Comparison of ENCODE assay signal across 8 cellular contexts in genomic region chr6:43509984-43510826, GRCh38. TPM values are rescaled to one million over a fixed set of nuclear protein-coding genes. Genes with fewer than 3 reads are reported as not detected.
DNase-seq lines count a peak whose midpoint lies in the region; ATAC-seq lines count a peak whose summit lies in the region.

TSS of gene LRRC73 (minus strand) at chr6:43510346. CDS start at chr6:43509785, 561 bp downstream.

- DNase-seq in NCI-H2107 (lab: John Stamatoyannopoulos, UW), result peak; percentile 13
- DNase-seq in NCI-H2107 treated with DMSO at 0.1 percent for 48 hours (lab: John Stamatoyannopoulos, UW; ENCODE audit: unreplicated experiment), result no peak
- DNase-seq in NOMO-1 treated with dmso at 0.1 percent for 144 hours (lab: John Stamatoyannopoulos, UW; ENCODE audit: unreplicated experiment), result peak; percentile 10
- peak; percentile 70 for DNase-seq in activated T-cell treated with anti-CD3 and anti-CD28 coated beads for 24 hours (ENCODE audit: low read depth)
- no peak for DNase-seq in epithelial cell of prostate (ENCODE audit: low read depth, low spot score)
- peak; percentile 69 to 71 for DNase-seq in stimulated activated CD8-positive, alpha-beta memory T cell treated with anti-CD3 and anti-CD28 coated beads, Interleukin-15, amount 100 ng/mL, for 48 hours (ENCODE audit: low read depth in 2 of 2)

- ATAC-seq in HG03095 (IDR thresholded peaks at IDR 0.05; ENCODE audit: unreplicated experiment), result peak; percentile 45

- peaks cover 26% of the 10 kb centered on the region for H3K4me1 ChIP-seq in mononuclear cell (ENCODE audit: insufficient read depth, low read length)

- H3K27me3 ChIP-seq in mononuclear cell (ENCODE audit: insufficient read depth, low read length), result peaks cover 14% of the 10 kb centered on the region

- peak within 1 kb of the TSS; percentile 36 for H3K27ac ChIP-seq in epithelial cell of prostate

- H3K4me3 ChIP-seq in mononuclear cell (ENCODE audit: low read length), result peak within 1 kb of the TSS; percentile 36

- no peaks in the 10 kb centered on the region for H3K9me3 ChIP-seq in mononuclear cell (ENCODE audit: low read depth, low read length)

RNA-seq across cellular contexts. Expression of gene LRRC73, which starts in this region (rescaled TPM):
- not detected for total RNA-seq in mononuclear cell

Comparison
In these comparisons a context has a peak if more than half of its experiments do, and no peak if none do; other contexts are left out.
1. DNase-seq: peak in NCI-H2107 (single experiment), NOMO-1 treated with dmso at 0.1 percent for 144 hours (single experiment), activated T-cell treated with anti-CD3 and anti-CD28 coated beads for 24 hours (single experiment) and stimulated activated CD8-positive, alpha-beta memory T cell treated with anti-CD3 and anti-CD28 coated beads, Interleukin-15, amount 100 ng/mL, for 48 hours (2 of 2); none in NCI-H2107 treated with DMSO at 0.1 percent for 48 hours (single experiment) and epithelial cell of prostate (single experiment).